Comparison of ENCODE assay signal across 22 cellular contexts in the genomic region with DNA sequence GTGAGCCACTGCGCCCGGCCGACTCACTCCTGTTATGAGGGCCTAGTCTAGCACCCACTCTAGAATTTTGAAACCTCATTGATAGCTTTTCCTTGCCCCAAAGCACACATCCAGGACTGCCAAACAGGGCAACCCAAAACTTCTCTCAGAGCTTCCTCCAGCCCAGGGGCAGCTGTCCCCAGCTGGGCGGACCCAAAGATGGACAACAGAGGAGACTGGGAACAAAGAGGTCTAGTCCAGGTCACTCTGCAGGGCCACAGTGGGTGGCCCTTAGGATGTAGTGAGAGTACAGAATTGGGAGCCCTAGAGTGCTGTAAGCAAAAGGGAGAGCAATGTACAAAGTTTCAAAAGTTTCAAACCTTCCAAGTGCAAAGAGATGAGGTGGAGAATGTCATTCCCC. TPM values are rescaled to one million over a fixed set of nuclear protein-coding genes. Genes with fewer than 3 reads are reported as not detected.
DNase-seq lines count a peak whose midpoint lies in the region; ATAC-seq, FAIRE-seq and TF ChIP-seq lines count a peak whose summit lies in the region.
"Had no signal": no experiment of that assay in that cellular context is flagged by ENCODE, and none has a peak within 500 bp of the region (broad histone marks: within the 10 kb centered on the region; RNA-seq: fewer than 3 reads in every experiment).

No MANE protein-coding gene starts in this region.

- H3K4me3 Mint-ChIP-seq in activated T-helper 17 cell treated with anti-CD3 and anti-CD28 coated beads, Interleukin-2, amount 50 U/mL, for 72 hours = peak overlapping the region; percentile 61
- H3K4me3 Mint-ChIP-seq in naive thymus-derived CD8-positive, alpha-beta T cell = peak overlapping the region in 7 of 10 donors; percentile 29 to 73 (median 50)

- peaks cover 9 to 16% of the 10 kb centered on the region in 2 experiments for H3K27me3 ChIP-seq in endothelial cell of umbilical vein (ENCODE audit: control insufficient read depth in 2 of 2, insufficient read depth in 2 of 2, low read length in 2 of 2)
- H3K27me3 ChIP-seq in testis = no peaks in the 10 kb centered on the region
- peaks cover 25% of the 10 kb centered on the region for H3K27me3 ChIP-seq in mesendoderm (ENCODE audit: insufficient read depth, low read length, poor library complexity)
- H3K27me3 ChIP-seq: adrenal gland had no signal

- no peak overlapping the region for H2AFZ ChIP-seq in endothelial cell of umbilical vein (ENCODE audit: low read depth, low read length)

- POLR2A ChIA-PET in endothelial cell of umbilical vein (lab: Charles Lee) = no interaction called here
- POLR2A ChIA-PET in naive thymus-derived CD8-positive, alpha-beta T cell (lab: Charles Lee) = no interaction called here

- TSS peak; percentile 10 for BruUV-seq in endothelial cell of umbilical vein (replicated peaks; lab: Mats Ljungman, UMichigan)

- no peaks in the 10 kb centered on the region for H3K36me3 Mint-ChIP-seq in activated T-helper 17 cell treated with anti-CD3 and anti-CD28 coated beads, Interleukin-2, amount 50 U/mL, for 72 hours (ENCODE audit: low read depth)
- no peaks in the 10 kb centered on the region for H3K36me3 Mint-ChIP-seq in naive thymus-derived CD8-positive, alpha-beta T cell

- no peak overlapping the region for H3K27ac Mint-ChIP-seq in activated T-helper 17 cell treated with anti-CD3 and anti-CD28 coated beads, Interleukin-2, amount 50 U/mL, for 72 hours
- H3K27ac Mint-ChIP-seq in naive thymus-derived CD8-positive, alpha-beta T cell = no peak overlapping the region

- H2BK5ac ChIP-seq in mesendoderm (ENCODE audit: low read length) = no peak overlapping the region

- H3K79me2 ChIP-seq in endothelial cell of umbilical vein (ENCODE audit: control insufficient read depth, insufficient read depth, low read length) = no peaks in the 10 kb centered on the region
- H3K79me2 ChIP-seq in mesendoderm (ENCODE audit: control insufficient read depth, insufficient read depth, low read length) = no peaks in the 10 kb centered on the region

- no peak overlapping the region for H4K8ac ChIP-seq in mesendoderm (ENCODE audit: low read depth, low read length)

- H3K79me1 ChIP-seq in mesendoderm (ENCODE audit: low read length) = no peaks in the 10 kb centered on the region

- no peak overlapping the region for H2AK5ac ChIP-seq in mesendoderm (ENCODE audit: low read length)

- H3K4ac ChIP-seq in mesendoderm (ENCODE audit: low read depth, low read length) = no peak overlapping the region

- H3K4me2 ChIP-seq in endothelial cell of umbilical vein (ENCODE audit: insufficient read depth, low read length) (peak overlapping the region; percentile 63), mesendoderm (ENCODE audit: low read length) (no peak overlapping the region)

- intact Hi-C loops in endothelial cell of umbilical vein (cut with micrococcal nuclease) = no loop called here
- intact Hi-C loops in testis (cut with DNase I; ENCODE audit: low total_unique reads) = no loop called here

- no peak overlapping the region for H3K23ac ChIP-seq in mesendoderm (ENCODE audit: low read length)

- H3K4me1 Mint-ChIP-seq in activated T-helper 17 cell treated with anti-CD3 and anti-CD28 coated beads, Interleukin-2, amount 50 U/mL, for 72 hours = peaks cover 4% of the 10 kb centered on the region
- peaks cover 2 to 23% (median 19%) of the 10 kb centered on the region in 4 donors for H3K4me1 Mint-ChIP-seq in naive thymus-derived CD8-positive, alpha-beta T cell

- ATAC-seq in activated T-helper 17 cell treated with anti-CD3 and anti-CD28 coated beads, Interleukin-2, amount 50 U/mL, for 72 hours (replicated peaks) = no peak
- ATAC-seq in naive thymus-derived CD8-positive, alpha-beta T cell = no peak
- ATAC-seq in GM21529 (IDR thresholded peaks at IDR 0.05; ENCODE audit: unreplicated experiment) = no peak
- ATAC-seq: GM12878, K562 had no signal

- H3K9me3 ChIP-seq in endothelial cell of umbilical vein (replicated peaks; ENCODE audit: control insufficient read depth, insufficient read depth, low read length) (no peaks in the 10 kb centered on the region), testis (no peaks in the 10 kb centered on the region)
- H3K9me3 ChIP-seq: adrenal gland had no signal

- H3K4me1 ChIP-seq in endothelial cell of umbilical vein (ENCODE audit: control insufficient read depth, extremely low read depth, insufficient read depth, low read length) (peaks cover 14% of the 10 kb centered on the region), testis (peaks cover 6% of the 10 kb centered on the region), mesendoderm (ENCODE audit: control insufficient read depth, low read depth, low read length) (no peaks in the 10 kb centered on the region)
- H3K4me1 ChIP-seq: adrenal gland had no signal

- H3K27ac ChIP-seq in endothelial cell of umbilical vein (ENCODE audit: insufficient read depth, low read depth, low read length) = no peak overlapping the region
- peak overlapping the region; percentile 61 to 91 for H3K27ac ChIP-seq in testis
- no peak overlapping the region for H3K27ac ChIP-seq in mesendoderm (ENCODE audit: low read depth, low read length)

- H3K9ac ChIP-seq in endothelial cell of umbilical vein (replicated peaks; ENCODE audit: extremely low read depth, insufficient read depth, low read length) (no peak overlapping the region), mesendoderm (ENCODE audit: low read length) (no peak overlapping the region)

- H3K18ac ChIP-seq in mesendoderm (ENCODE audit: low read length) = no peak overlapping the region

- H4K5ac ChIP-seq in mesendoderm (ENCODE audit: low read length) = no peak overlapping the region

- WGBS in testis, 2 donors = 63 to 68% methylated on average over 4 of the region's 4 CpGs
- no CpG with 5 or more reads among the region's 4 CpGs for whole genome bisulfite sequencing in mesendoderm (ENCODE audit: extremely low coverage, insufficient coverage, low lambda C conversion rate)

- FAIRE-seq in endothelial cell of umbilical vein (lab: Jason Lieb, UNC) (no peak), frontal cortex (lab: Jason Lieb, UNC) (no peak)
- FAIRE-seq: endometrium, GM12878, H54, K562 had no signal

- TF ChIP-seq POLR2A in endothelial cell of umbilical vein (IDR thresholded peaks at IDR 0.05; ENCODE audit: low read depth, low read length) (no peak), testis (IDR thresholded peaks at IDR 0.05) (no peak)

- no peaks in the 10 kb centered on the region for H4K20me1 ChIP-seq in endothelial cell of umbilical vein (replicated peaks; ENCODE audit: control insufficient read depth, extremely low read depth, insufficient read depth, low read length)

- H3K9me1 ChIP-seq in endothelial cell of umbilical vein (replicated peaks; ENCODE audit: control insufficient read depth, extremely low read depth, insufficient read depth, low read length) = no peaks in the 10 kb centered on the region

- no peaks in the 10 kb centered on the region for H3K9me3 Mint-ChIP-seq in activated T-helper 17 cell treated with anti-CD3 and anti-CD28 coated beads, Interleukin-2, amount 50 U/mL, for 72 hours
- no peaks in the 10 kb centered on the region for H3K9me3 Mint-ChIP-seq in naive thymus-derived CD8-positive, alpha-beta T cell

- H2BK120ac ChIP-seq in mesendoderm (ENCODE audit: low read depth, low read length) = no peak overlapping the region

- no peak overlapping the region for H2BK15ac ChIP-seq in mesendoderm (replicated peaks; ENCODE audit: low read depth)

- TF ChIP-seq CTCF in endothelial cell of umbilical vein (IDR thresholded peaks at IDR 0.05; ENCODE audit: extremely low read depth in 1 of 2, insufficient read depth in 1 of 2, low read depth in 1 of 2, low read length in 2 of 2) (no peak), testis (IDR thresholded peaks at IDR 0.05) (no peak)

- H3K56ac ChIP-seq in mesendoderm (ENCODE audit: low read length) = no peak overlapping the region

- DNase-seq in endothelial cell of umbilical vein (ENCODE audit: low read depth, low spot score) = no peak
- DNase-seq in naive thymus-derived CD8-positive, alpha-beta T cell = no peak
- DNase-seq in testis = no peak
- DNase-seq in mesendoderm = no peak
- no peak for DNase-seq in frontal cortex (ENCODE audit: low spot score in 2 of 2)
- DNase-seq: activated CD4-positive, alpha-beta T cell treated with anti-CD3 and anti-CD28 coated beads for 4 hours; activated T-cell treated with anti-CD3 and anti-CD28 coated beads for 4 hours; adrenal gland; AML-193; Calu3; foreskin melanocyte; mammary epithelial cell; NCI-H1048; NCI-H69; stimulated activated naive CD4-positive, alpha-beta T cell had no signal

- H3K36me3 ChIP-seq in endothelial cell of umbilical vein (ENCODE audit: control insufficient read depth in 2 of 2, extremely low read depth in 1 of 2, insufficient read depth in 2 of 2, low read length in 2 of 2) (no peaks in the 10 kb centered on the region), testis (ENCODE audit: low read depth, missing control alignments) (no peaks in the 10 kb centered on the region), mesendoderm (ENCODE audit: control insufficient read depth, insufficient read depth, low read length) (no peaks in the 10 kb centered on the region)
- H3K36me3 ChIP-seq: adrenal gland had no signal

- peaks cover 52% of the 10 kb centered on the region for H3K27me3 Mint-ChIP-seq in activated T-helper 17 cell treated with anti-CD3 and anti-CD28 coated beads, Interleukin-2, amount 50 U/mL, for 72 hours
- peaks cover 33 to 79% (median 49%) of the 10 kb centered on the region in 5 donors for H3K27me3 Mint-ChIP-seq in naive thymus-derived CD8-positive, alpha-beta T cell

- peak overlapping the region in 1 of 3 experiments; percentile 6 for H3K4me3 ChIP-seq in endothelial cell of umbilical vein (replicated peaks in 1 of 3; ENCODE audit: insufficient read depth in 1 of 3, low read depth in 1 of 3, low read length in 3 of 3)
- H3K4me3 ChIP-seq in testis = peak overlapping the region; percentile 59 to 74
- H3K4me3 ChIP-seq in mesendoderm (ENCODE audit: low read length) = no peak overlapping the region
- H3K4me3 ChIP-seq: GM12878, K562 had no signal

- CTCF ChIA-PET in endothelial cell of umbilical vein (lab: Charles Lee) = interaction anchor here (1.2 to 4.7 kb wide), 3 partner anchors 13 to 54 kb away, joined by 6 to 43 read pairs (median 9); no protein-coding TSS in a partner anchor

- dilution Hi-C loops in endothelial cell of umbilical vein (cut with MboI; ENCODE audit: extremely low pct_ligation_motif_present, low sequenced_read_pairs) = no loop called here

RNA-seq across cellular contexts. Expression of a gene that starts 1.2 kb away (rescaled TPM):
- under 1 TPM; 0.06 to 0.24 TPM for total RNA-seq in activated T-helper 17 cell treated with anti-CD3 and anti-CD28 coated beads, Interleukin-2, amount 50 U/mL, for 72 hours
- total RNA-seq in endothelial cell of umbilical vein (115 and 174 TPM in 2 replicates), testis (10 to 100 TPM; 28.3 to 32.5 TPM), frontal cortex (0.82 TPM)
- polyA plus RNA-seq in endothelial cell of umbilical vein (102 and 136 TPM in 2 replicates), testis (ENCODE audit: insufficient read depth, low read depth, low replicate concordance) (70.7 TPM)
- polyA plus RNA-seq in endothelial cell of umbilical vein (2011; cell fraction: cytosol; rRNA removed) = 39.5 and 65.4 TPM in 2 replicates
- 32.2 and 55.6 TPM in 2 replicates for polyA plus RNA-seq in endothelial cell of umbilical vein (2011; cell fraction: nucleus; rRNA removed)
- polyA plus RNA-seq in endothelial cell of umbilical vein (2012) = 16.9 and 23.7 TPM in 2 replicates
- 87.5 and 111 TPM in 2 replicates for polyA minus RNA-seq in endothelial cell of umbilical vein
- not detected for polyA minus RNA-seq in endothelial cell of umbilical vein (2011; cell fraction: cytosol; rRNA and poly(A)+ RNA removed)
- 19.8 and 20.0 TPM in 2 replicates for polyA minus RNA-seq in endothelial cell of umbilical vein (2011; cell fraction: nucleus; rRNA and poly(A)+ RNA removed)
- not detected for total RNA-seq in naive thymus-derived CD8-positive, alpha-beta T cell
- not detected for polyA plus RNA-seq in naive thymus-derived CD8-positive, alpha-beta T cell
- polyA plus RNA-seq in mesendoderm (2013, experiment 1 of 2) = 0.04 TPM
- 0.06 TPM for polyA plus RNA-seq in mesendoderm (2013, experiment 2 of 2)
- total RNA-seq: G401, K562, mammary epithelial cell had no signal
- polyA plus RNA-seq: K562 had no signal

Comparison
In these comparisons a context has a peak if more than half of its experiments do, and no peak if none do; other contexts are left out.
1. H3K27ac ChIP-seq: peak in testis (2 of 2); none in endothelial cell of umbilical vein (single experiment) and mesendoderm (single experiment).
2. RNA of a gene that starts 1.2 kb away (total RNA-seq): 115 to 174 TPM in endothelial cell of umbilical vein and 28.3 to 32.5 TPM in testis; 0.82 TPM in frontal cortex (single experiment), 0.06 to 0.24 TPM in activated T-helper 17 cell treated with anti-CD3 and anti-CD28 coated beads, Interleukin-2, amount 50 U/mL, for 72 hours and not detected in naive thymus-derived CD8-positive, alpha-beta T cell; every median in the first group is over 10 times any median in the second.